Comparison of ENCODE assay signal across 8 cellular contexts in the genomic region with DNA sequence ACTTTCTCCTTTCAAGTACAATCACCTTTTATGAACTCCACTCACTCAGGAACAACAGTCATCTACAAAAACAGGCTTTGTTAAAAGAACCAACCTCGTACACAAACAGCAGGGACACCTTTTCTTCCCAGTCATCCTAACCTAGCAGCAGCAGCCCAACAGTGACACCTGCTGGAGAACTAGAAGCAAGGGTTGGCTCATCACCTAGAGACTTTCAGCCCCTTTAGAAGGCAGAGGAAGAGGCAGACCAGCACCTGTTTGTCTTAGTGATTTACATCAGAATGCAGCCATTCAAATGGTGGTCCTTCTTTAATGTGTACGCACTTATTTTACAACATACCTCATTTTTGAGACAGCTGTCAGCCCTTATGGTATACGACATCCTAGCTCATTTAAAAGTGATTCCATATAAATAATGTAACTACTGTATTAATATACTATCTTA. TPM values are rescaled to one million over a fixed set of nuclear protein-coding genes. Genes with fewer than 3 reads are reported as not detected.
DNase-seq lines count a peak whose midpoint lies in the region; ATAC-seq and TF ChIP-seq lines count a peak whose summit lies in the region.

No MANE protein-coding gene starts in this region.

- H3K4me3 Mint-ChIP-seq in chondrocyte (ENCODE audit: unreplicated experiment), result no peak overlapping the region

- H3K27ac Mint-ChIP-seq in chondrocyte (ENCODE audit: unreplicated experiment), result peak overlapping the region; percentile 23

- peaks cover 6% of the 10 kb centered on the region for H3K36me3 Mint-ChIP-seq in chondrocyte (ENCODE audit: low read depth)

- peak; percentile 69 for ATAC-seq in HG03135 (IDR thresholded peaks at IDR 0.05; ENCODE audit: unreplicated experiment)
- ATAC-seq in HG02763 (IDR thresholded peaks at IDR 0.05; ENCODE audit: unreplicated experiment), result no peak

- peak; percentile 40 for DNase-seq in DMS114 treated with DMSO at 0.1 percent for 48 hours (lab: John Stamatoyannopoulos, UW; ENCODE audit: unreplicated experiment)
- peak; percentile 74 for DNase-seq in NCI-H460 (ENCODE audit: extremely low read depth, low read depth)
- DNase-seq in activated CD4-positive, alpha-beta T cell treated with anti-CD3 and anti-CD28 coated beads for 1 hour, result peak; percentile 32
- DNase-seq in chondrocyte (ENCODE audit: low spot score), result no peak
- DNase-seq in left kidney (ENCODE audit: low read depth, low spot score), result peak; percentile 95
- DNase-seq in stimulated activated CD4-positive, alpha-beta T cell treated with anti-CD3 and anti-CD28 coated beads, Interleukin-4, amount 100 ng/mL, for 48 hours (ENCODE audit: low read depth in 2 of 2), result peak; percentile 35 to 47

- peaks cover 14% of the 10 kb centered on the region for H3K4me1 Mint-ChIP-seq in chondrocyte (ENCODE audit: low read depth)

- H3K27me3 Mint-ChIP-seq in chondrocyte (ENCODE audit: low read depth), result no peaks in the 10 kb centered on the region

- H3K9me3 Mint-ChIP-seq in chondrocyte (ENCODE audit: low read depth), result no peaks in the 10 kb centered on the region

- TF ChIP-seq CTCF in chondrocyte (IDR thresholded peaks at IDR 0.05), result peak; percentile 88

RNA-seq across cellular contexts. Expression of gene AMBRA1, which starts 56.0 kb away (rescaled TPM):
- total RNA-seq in NCI-H460 (2014; rRNA removed; shearing (Covaris generic)), result 8.9 and 9.6 TPM in 2 replicates
- 10.1 and 13.2 TPM in 2 replicates for polyA plus RNA-seq in NCI-H460 (2014; cell fraction: nucleus; rRNA removed)
- total RNA-seq in chondrocyte, result 21.5 to 25.1 TPM (median 24.9 TPM) in 3 replicates
